Comparison of ENCODE assay signal across 1 cellular context in the genomic region with DNA sequence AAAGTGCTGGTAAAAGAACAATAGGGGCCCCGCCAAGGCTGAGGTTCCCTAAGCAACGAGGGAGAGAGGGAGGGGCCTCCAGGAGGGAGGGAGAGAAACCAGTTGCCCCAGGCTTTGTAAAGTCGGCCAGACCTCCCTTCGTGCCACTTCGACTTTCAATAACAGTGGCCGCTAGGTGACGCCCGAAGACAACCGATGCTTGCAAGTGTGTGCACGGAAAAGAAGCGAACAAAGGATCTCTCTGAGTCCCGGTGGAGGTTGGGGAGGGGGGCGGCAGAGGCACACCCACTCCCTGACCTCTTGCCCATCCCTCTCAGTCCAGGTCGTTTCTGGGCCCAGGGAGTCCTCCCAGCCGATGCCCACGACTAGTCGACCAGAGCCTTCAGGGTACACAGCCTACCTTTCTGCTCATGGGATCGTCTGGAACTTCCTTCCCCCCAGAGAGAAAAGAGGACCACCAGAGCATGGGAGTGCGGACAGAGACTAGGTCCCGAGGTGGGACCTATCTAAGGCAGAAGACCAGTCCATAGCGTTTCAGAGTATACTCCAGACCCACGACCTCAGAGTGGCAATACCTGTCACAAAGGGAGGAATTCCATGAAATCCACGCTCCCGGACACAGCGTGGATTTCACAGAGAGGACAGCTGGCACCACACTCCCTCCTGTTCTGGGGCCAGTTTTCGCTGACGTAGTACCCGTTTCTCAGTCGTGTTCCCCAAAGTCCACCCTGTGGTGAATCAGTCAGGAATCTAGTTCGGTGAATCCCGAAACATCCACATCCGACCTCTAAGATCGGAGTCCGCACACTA.
TF ChIP-seq lines count a peak whose summit lies in the region.

No MANE protein-coding gene starts in this region.

TF ChIP-seq in HEK293, 187 proteins besides CTCF, POLR2A, EP300 and RAD21 (continued from another document and continues in another):
- TF ChIP-seq, protein P1, sequence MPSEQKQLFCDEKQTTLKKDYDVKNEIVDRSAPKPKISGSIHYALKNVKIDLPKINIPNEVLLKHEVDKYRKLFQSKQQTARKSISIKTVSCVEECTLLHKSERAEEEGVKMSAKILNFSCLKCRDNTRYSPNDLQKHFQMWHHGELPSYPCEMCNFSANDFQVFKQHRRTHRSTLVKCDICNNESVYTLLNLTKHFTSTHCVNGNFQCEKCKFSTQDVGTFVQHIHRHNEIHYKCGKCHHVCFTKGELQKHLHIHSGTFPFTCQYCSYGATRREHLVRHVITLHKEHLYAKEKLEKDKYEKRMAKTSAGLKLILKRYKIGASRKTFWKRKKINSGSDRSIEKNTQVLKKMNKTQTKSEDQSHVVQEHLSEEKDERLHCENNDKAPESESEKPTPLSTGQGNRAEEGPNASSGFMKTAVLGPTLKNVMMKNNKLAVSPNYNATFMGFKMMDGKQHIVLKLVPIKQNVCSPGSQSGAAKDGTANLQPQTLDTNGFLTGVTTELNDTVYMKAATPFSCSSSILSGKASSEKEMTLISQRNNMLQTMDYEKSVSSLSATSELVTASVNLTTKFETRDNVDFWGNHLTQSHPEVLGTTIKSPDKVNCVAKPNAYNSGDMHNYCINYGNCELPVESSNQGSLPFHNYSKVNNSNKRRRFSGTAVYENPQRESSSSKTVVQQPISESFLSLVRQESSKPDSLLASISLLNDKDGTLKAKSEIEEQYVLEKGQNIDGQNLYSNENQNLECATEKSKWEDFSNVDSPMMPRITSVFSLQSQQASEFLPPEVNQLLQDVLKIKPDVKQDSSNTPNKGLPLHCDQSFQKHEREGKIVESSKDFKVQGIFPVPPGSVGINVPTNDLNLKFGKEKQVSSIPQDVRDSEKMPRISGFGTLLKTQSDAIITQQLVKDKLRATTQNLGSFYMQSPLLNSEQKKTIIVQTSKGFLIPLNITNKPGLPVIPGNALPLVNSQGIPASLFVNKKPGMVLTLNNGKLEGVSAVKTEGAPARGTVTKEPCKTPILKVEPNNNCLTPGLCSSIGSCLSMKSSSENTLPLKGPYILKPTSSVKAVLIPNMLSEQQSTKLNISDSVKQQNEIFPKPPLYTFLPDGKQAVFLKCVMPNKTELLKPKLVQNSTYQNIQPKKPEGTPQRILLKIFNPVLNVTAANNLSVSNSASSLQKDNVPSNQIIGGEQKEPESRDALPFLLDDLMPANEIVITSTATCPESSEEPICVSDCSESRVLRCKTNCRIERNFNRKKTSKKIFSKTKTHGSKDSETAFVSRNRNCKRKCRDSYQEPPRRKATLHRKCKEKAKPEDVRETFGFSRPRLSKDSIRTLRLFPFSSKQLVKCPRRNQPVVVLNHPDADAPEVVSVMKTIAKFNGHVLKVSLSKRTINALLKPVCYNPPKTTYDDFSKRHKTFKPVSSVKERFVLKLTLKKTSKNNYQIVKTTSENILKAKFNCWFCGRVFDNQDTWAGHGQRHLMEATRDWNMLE (tag by site-specific recombination; conservative IDR thresholded peaks at IDR 0.05; ENCODE audit: low read depth) = no peak
- TF ChIP-seq KLF16 (tag by site-specific recombination; IDR thresholded peaks at IDR 0.05) (no peak), ZNF660 (tag by site-specific recombination; IDR thresholded peaks at IDR 0.05) (0 out of 2 replicates have a peak, but pooled peaks have one; percentile 63), ZNF843 (tag by site-specific recombination; IDR thresholded peaks at IDR 0.05) (no peak), ZNF830 (tag by site-specific recombination; IDR thresholded peaks at IDR 0.05; ENCODE audit: low read depth) (no peak), REPIN1 (tag by site-specific recombination; IDR thresholded peaks at IDR 0.05; ENCODE audit: low read depth) (no peak), ZNF426 (tag by site-specific recombination; IDR thresholded peaks at IDR 0.05) (no peak), ZNF664 (tag by site-specific recombination; IDR thresholded peaks at IDR 0.05) (no peak), YY2 (tag by site-specific recombination; IDR thresholded peaks at IDR 0.05) (no peak), ZNF585B (tag by site-specific recombination; IDR thresholded peaks at IDR 0.05) (no peak), ZFP69B (tag by site-specific recombination; IDR thresholded peaks at IDR 0.05) (no peak), GLIS2 (tag by site-specific recombination; IDR thresholded peaks at IDR 0.05) (no peak), ZNF311 (tag by site-specific recombination; IDR thresholded peaks at IDR 0.05; ENCODE audit: borderline replicate concordance) (no peak), SCRT2 (tag by site-specific recombination; IDR thresholded peaks at IDR 0.05) (peak; percentile 46; the same call in 1 of the 2 replicates), HOXD13 (CRISPR knock-in tag; IDR thresholded peaks at IDR 0.05; ENCODE audit: borderline replicate concordance) (no peak), ZNF350 (tag by site-specific recombination; IDR thresholded peaks at IDR 0.05) (no peak), ZNF555 (tag by site-specific recombination; conservative IDR thresholded peaks at IDR 0.05) (no peak), ZNF654 (tag by site-specific recombination; IDR thresholded peaks at IDR 0.05; ENCODE audit: low read depth) (peak; percentile 98), ZNF792 (tag by site-specific recombination; IDR thresholded peaks at IDR 0.05) (no peak), ZFP3 (tag by site-specific recombination; IDR thresholded peaks at IDR 0.05; ENCODE audit: low read depth) (no peak), ZNF146 (tag by site-specific recombination; IDR thresholded peaks at IDR 0.05) (no peak), ZSCAN16 (tag by site-specific recombination; IDR thresholded peaks at IDR 0.05) (no peak), ZNF777 (tag by site-specific recombination; IDR thresholded peaks at IDR 0.05; ENCODE audit: borderline replicate concordance) (no peak), GFI1B (tag by site-specific recombination; IDR thresholded peaks at IDR 0.05) (no peak), PRDM1 (tag by site-specific recombination; IDR thresholded peaks at IDR 0.05) (no peak), ZXDB (tag by site-specific recombination; IDR thresholded peaks at IDR 0.05) (no peak), ZNF184 (tag by site-specific recombination; IDR thresholded peaks at IDR 0.05) (no peak), MZF1 (tag by site-specific recombination; IDR thresholded peaks at IDR 0.05; ENCODE audit: borderline replicate concordance) (no peak), ZNF768 (tag by site-specific recombination; IDR thresholded peaks at IDR 0.05) (no peak), SP3 (tag by site-specific recombination; IDR thresholded peaks at IDR 0.05) (0 out of 2 replicates have a peak, but pooled peaks have one; percentile 18), ZBTB48 (tag by site-specific recombination; IDR thresholded peaks at IDR 0.05) (no peak), ZNF571 (tag by site-specific recombination; IDR thresholded peaks at IDR 0.05) (no peak), ZNF138 (tag by site-specific recombination; IDR thresholded peaks at IDR 0.05; ENCODE audit: borderline replicate concordance) (no peak), ZNF544 (tag by site-specific recombination; IDR thresholded peaks at IDR 0.05) (no peak), ZNF223 (tag by site-specific recombination; IDR thresholded peaks at IDR 0.05) (no peak), ZNF529 (tag by site-specific recombination; IDR thresholded peaks at IDR 0.05; ENCODE audit: insufficient replicate concordance) (no peak), EGR2 (tag by site-specific recombination; IDR thresholded peaks at IDR 0.05; ENCODE audit: low read depth) (0 out of 2 replicates have a peak, but pooled peaks have one; percentile 10)
- TF ChIP-seq, protein P2, sequence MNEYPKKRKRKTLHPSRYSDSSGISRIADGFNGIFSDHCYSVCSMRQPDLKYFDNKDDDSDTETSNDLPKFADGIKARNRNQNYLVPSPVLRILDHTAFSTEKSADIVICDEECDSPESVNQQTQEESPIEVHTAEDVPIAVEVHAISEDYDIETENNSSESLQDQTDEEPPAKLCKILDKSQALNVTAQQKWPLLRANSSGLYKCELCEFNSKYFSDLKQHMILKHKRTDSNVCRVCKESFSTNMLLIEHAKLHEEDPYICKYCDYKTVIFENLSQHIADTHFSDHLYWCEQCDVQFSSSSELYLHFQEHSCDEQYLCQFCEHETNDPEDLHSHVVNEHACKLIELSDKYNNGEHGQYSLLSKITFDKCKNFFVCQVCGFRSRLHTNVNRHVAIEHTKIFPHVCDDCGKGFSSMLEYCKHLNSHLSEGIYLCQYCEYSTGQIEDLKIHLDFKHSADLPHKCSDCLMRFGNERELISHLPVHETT (tag by site-specific recombination; IDR thresholded peaks at IDR 0.05) = no peak
- TF ChIP-seq, protein P3, sequence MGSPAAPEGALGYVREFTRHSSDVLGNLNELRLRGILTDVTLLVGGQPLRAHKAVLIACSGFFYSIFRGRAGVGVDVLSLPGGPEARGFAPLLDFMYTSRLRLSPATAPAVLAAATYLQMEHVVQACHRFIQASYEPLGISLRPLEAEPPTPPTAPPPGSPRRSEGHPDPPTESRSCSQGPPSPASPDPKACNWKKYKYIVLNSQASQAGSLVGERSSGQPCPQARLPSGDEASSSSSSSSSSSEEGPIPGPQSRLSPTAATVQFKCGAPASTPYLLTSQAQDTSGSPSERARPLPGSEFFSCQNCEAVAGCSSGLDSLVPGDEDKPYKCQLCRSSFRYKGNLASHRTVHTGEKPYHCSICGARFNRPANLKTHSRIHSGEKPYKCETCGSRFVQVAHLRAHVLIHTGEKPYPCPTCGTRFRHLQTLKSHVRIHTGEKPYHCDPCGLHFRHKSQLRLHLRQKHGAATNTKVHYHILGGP (tag by site-specific recombination; IDR thresholded peaks at IDR 0.05) = no peak
- TF ChIP-seq, protein P4, sequence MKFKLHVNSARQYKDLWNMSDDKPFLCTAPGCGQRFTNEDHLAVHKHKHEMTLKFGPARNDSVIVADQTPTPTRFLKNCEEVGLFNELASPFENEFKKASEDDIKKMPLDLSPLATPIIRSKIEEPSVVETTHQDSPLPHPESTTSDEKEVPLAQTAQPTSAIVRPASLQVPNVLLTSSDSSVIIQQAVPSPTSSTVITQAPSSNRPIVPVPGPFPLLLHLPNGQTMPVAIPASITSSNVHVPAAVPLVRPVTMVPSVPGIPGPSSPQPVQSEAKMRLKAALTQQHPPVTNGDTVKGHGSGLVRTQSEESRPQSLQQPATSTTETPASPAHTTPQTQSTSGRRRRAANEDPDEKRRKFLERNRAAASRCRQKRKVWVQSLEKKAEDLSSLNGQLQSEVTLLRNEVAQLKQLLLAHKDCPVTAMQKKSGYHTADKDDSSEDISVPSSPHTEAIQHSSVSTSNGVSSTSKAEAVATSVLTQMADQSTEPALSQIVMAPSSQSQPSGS (tag by site-specific recombination; IDR thresholded peaks at IDR 0.05; ENCODE audit: low read depth) = no peak
- TF ChIP-seq, protein P5, sequence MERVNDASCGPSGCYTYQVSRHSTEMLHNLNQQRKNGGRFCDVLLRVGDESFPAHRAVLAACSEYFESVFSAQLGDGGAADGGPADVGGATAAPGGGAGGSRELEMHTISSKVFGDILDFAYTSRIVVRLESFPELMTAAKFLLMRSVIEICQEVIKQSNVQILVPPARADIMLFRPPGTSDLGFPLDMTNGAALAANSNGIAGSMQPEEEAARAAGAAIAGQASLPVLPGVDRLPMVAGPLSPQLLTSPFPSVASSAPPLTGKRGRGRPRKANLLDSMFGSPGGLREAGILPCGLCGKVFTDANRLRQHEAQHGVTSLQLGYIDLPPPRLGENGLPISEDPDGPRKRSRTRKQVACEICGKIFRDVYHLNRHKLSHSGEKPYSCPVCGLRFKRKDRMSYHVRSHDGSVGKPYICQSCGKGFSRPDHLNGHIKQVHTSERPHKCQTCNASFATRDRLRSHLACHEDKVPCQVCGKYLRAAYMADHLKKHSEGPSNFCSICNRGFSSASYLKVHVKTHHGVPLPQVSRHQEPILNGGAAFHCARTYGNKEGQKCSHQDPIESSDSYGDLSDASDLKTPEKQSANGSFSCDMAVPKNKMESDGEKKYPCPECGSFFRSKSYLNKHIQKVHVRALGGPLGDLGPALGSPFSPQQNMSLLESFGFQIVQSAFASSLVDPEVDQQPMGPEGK (tag by site-specific recombination; IDR thresholded peaks at IDR 0.05) = 0 out of 2 replicates have a peak, but pooled peaks have one; percentile 15
- TF ChIP-seq, protein P6, sequence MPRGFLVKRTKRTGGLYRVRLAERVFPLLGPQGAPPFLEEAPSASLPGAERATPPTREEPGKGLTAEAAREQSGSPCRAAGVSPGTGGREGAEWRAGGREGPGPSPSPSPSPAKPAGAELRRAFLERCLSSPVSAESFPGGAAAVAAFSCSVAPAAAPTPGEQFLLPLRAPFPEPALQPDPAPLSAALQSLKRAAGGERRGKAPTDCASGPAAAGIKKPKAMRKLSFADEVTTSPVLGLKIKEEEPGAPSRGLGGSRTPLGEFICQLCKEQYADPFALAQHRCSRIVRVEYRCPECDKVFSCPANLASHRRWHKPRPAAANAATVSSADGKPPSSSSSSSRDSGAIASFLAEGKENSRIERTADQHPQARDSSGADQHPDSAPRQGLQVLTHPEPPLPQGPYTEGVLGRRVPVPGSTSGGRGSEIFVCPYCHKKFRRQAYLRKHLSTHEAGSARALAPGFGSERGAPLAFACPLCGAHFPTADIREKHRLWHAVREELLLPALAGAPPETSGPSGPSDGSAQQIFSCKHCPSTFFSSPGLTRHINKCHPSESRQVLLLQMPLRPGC (tag by site-specific recombination; IDR thresholded peaks at IDR 0.05) = no peak
- TF ChIP-seq, protein P7, sequence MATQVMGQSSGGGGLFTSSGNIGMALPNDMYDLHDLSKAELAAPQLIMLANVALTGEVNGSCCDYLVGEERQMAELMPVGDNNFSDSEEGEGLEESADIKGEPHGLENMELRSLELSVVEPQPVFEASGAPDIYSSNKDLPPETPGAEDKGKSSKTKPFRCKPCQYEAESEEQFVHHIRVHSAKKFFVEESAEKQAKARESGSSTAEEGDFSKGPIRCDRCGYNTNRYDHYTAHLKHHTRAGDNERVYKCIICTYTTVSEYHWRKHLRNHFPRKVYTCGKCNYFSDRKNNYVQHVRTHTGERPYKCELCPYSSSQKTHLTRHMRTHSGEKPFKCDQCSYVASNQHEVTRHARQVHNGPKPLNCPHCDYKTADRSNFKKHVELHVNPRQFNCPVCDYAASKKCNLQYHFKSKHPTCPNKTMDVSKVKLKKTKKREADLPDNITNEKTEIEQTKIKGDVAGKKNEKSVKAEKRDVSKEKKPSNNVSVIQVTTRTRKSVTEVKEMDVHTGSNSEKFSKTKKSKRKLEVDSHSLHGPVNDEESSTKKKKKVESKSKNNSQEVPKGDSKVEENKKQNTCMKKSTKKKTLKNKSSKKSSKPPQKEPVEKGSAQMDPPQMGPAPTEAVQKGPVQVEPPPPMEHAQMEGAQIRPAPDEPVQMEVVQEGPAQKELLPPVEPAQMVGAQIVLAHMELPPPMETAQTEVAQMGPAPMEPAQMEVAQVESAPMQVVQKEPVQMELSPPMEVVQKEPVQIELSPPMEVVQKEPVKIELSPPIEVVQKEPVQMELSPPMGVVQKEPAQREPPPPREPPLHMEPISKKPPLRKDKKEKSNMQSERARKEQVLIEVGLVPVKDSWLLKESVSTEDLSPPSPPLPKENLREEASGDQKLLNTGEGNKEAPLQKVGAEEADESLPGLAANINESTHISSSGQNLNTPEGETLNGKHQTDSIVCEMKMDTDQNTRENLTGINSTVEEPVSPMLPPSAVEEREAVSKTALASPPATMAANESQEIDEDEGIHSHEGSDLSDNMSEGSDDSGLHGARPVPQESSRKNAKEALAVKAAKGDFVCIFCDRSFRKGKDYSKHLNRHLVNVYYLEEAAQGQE (tag by site-specific recombination; IDR thresholded peaks at IDR 0.05) = no peak
- TF ChIP-seq, protein P8, sequence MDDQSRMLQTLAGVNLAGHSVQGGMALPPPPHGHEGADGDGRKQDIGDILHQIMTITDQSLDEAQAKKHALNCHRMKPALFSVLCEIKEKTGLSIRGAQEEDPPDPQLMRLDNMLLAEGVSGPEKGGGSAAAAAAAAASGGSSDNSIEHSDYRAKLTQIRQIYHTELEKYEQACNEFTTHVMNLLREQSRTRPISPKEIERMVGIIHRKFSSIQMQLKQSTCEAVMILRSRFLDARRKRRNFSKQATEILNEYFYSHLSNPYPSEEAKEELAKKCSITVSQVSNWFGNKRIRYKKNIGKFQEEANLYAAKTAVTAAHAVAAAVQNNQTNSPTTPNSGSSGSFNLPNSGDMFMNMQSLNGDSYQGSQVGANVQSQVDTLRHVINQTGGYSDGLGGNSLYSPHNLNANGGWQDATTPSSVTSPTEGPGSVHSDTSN (CRISPR knock-in tag; IDR thresholded peaks at IDR 0.05) = no peak
